ENCODE assay signal across 8 cellular contexts in the genomic region with DNA sequence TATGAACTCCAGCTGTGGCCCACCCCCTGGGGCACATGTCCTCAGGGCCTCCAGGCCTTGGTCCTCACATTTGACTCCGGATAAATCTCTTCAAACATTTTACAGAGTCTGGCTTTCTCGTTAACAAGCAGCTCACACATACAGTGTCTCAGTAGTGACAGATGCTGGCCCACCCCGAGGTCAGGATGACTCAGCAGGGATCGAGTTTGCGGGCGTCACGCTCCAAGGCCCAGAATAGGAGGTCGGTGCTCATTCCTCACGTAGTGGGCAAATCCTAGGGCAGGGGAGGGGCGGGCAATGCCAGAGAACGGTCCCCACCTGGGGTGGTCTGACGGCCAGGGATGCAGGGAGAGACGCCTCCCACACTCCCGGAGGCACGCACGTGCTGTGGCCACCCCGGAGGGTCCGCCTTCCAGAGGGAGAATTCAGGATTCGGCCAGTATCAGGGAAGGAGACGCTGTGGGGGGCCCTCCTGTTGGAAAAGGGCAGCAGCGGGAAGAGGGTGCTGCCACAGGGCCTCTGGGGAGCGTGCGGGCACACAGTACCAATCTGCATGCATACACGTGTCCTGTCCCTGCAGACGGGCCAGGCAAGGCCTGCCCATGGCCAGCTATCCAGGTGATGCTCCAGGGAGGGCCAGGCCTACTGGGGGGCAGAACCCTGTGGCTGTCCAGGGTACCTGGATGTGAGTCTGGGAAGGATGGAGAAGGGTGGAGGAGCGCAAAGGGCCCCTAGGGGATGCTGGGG. TPM values are rescaled to one million over a fixed set of nuclear protein-coding genes. Genes with fewer than 3 reads are reported as not detected.
A peak's percentile ranks its signal among the peaks of the same experiment; 100 is the strongest.
DNase-seq lines count a peak whose midpoint lies in the region; ATAC-seq and TF ChIP-seq lines count a peak whose summit lies in the region.

No MANE protein-coding gene starts in this region.

- H3K27ac ChIP-seq in muscle layer of colon (ENCODE audit: low read depth, low read length): peak overlapping the region; percentile 75

- H3K27me3 ChIP-seq in muscle layer of colon (ENCODE audit: control insufficient read depth in 1 of 2, insufficient read depth in 2 of 2, low read length in 2 of 2): no peaks in the 10 kb centered on the region

- no peak for TF ChIP-seq CTCF in GM13977 (IDR thresholded peaks at IDR 0.05; ENCODE audit: extremely low read depth, insufficient read depth, missing control alignments)

- ATAC-seq in HG02763 (IDR thresholded peaks at IDR 0.05; ENCODE audit: unreplicated experiment): no peak

- no peak overlapping the region for H3K4me3 ChIP-seq in muscle layer of colon (ENCODE audit: low read depth in 1 of 2, low read length in 2 of 2)

- DNase-seq in DMS53 (lab: John Stamatoyannopoulos, UW): peak; percentile 72
- DNase-seq in M059J (ENCODE audit: low read depth): peak; percentile 85
- peak; percentile 84 for DNase-seq in astrocyte of the hippocampus (ENCODE audit: low read depth, low spot score)
- DNase-seq in NCI-H446 treated with DMSO at 0.1 percent for 48 hours (lab: John Stamatoyannopoulos, UW): no peak
- DNase-seq in KG1 (lab: John Stamatoyannopoulos, UW): no peak
- DNase-seq in GM13977 (ENCODE audit: low spot score): no peak

- H3K9ac ChIP-seq in muscle layer of colon (ENCODE audit: low read length): no peak overlapping the region

- peaks cover 57% of the 10 kb centered on the region for H3K4me1 ChIP-seq in muscle layer of colon (ENCODE audit: insufficient read depth, low read length)

- no peaks in the 10 kb centered on the region for H3K36me3 ChIP-seq in muscle layer of colon (ENCODE audit: insufficient read depth, low read length)

- in situ Hi-C loops in GM13977 (cut with MboI; ENCODE audit: low pct_unique_long_range_greater_than_20kb, low sequenced_read_pairs, unreplicated experiment): no loop called here

- no peaks in the 10 kb centered on the region for H3K9me3 ChIP-seq in muscle layer of colon (ENCODE audit: low read length)

RNA-seq across cellular contexts. Expression of a gene that starts 8.6 kb away (rescaled TPM):
- 22.1 and 41.7 TPM in 2 replicates for total RNA-seq in M059J (2014; rRNA removed; shearing (Covaris generic))

Comparison
In these comparisons a context has a peak if more than half of its experiments do, and no peak if none do; other contexts are left out.
1. DNase-seq: peak in DMS53 (single experiment), M059J (single experiment) and astrocyte of the hippocampus (single experiment); none in NCI-H446 treated with DMSO at 0.1 percent for 48 hours (single experiment), KG1 (single experiment) and GM13977 (single experiment).